ENCODE assay signal across 20 cellular contexts in genomic region chr4:176400816-176401461, GRCh38.
DNase-seq lines count a peak whose midpoint lies in the region; ATAC-seq, FAIRE-seq and TF ChIP-seq lines count a peak whose summit lies in the region.
"Had no signal": no experiment of that assay in that cellular context is flagged by ENCODE, and none has a peak within 500 bp of the region (broad histone marks: within the 10 kb centered on the region; RNA-seq: fewer than 3 reads in every experiment).

No MANE protein-coding gene starts in this region.

- FAIRE-seq in H54 (lab: Jason Lieb, UNC): peak; percentile 75
- FAIRE-seq: frontal cortex had no signal

- DNase-seq in A172 (ENCODE audit: low spot score) (peak; percentile 84), H54 (ENCODE audit: insufficient read length, low spot score) (no peak), SIG-M5 treated with dmso at 0.1 percent for 504 hours (lab: John Stamatoyannopoulos, UW; ENCODE audit: unreplicated experiment) (peak; percentile 93), fibroblast of lung (ENCODE audit: low read depth in 2 of 2) (peak; percentile 66 to 88), UCSD-AML1 (lab: John Stamatoyannopoulos, UW; ENCODE audit: unreplicated experiment) (no peak), nephron progenitor cell (no peak)
- DNase-seq: activated CD4-positive, alpha-beta T cell treated with anti-CD3 and anti-CD28 coated beads, Interleukin-2, amount 10 ng/mL, durations not matched to agents 7 days and 5 days; amygdala; DMS 273 treated with DMSO at 0.1 percent for 48 hours; dorsolateral prefrontal cortex; islet precursor cell; NCI-H1092; OCI-M1; T-helper 17 cell had no signal

- no peak overlapping the region for H3K9ac ChIP-seq in fibroblast of lung (ENCODE audit: insufficient read depth, low read length)
- H3K9ac ChIP-seq: parathyroid adenoma had no signal

- no peaks in the 10 kb centered on the region for H3K9me3 Mint-ChIP-seq in nephron progenitor cell

- no peaks in the 10 kb centered on the region for H3K4me1 Mint-ChIP-seq in nephron progenitor cell
- H3K4me1 Mint-ChIP-seq: activated CD4-positive, alpha-beta T cell treated with anti-CD3 and anti-CD28 coated beads, Interleukin-2, amount 10 ng/mL, durations not matched to agents 7 days and 5 days; T-helper 17 cell had no signal

- no peaks in the 10 kb centered on the region for H3K9me3 ChIP-seq in fibroblast of lung (ENCODE audit: control insufficient read depth, insufficient read depth, low read depth, low read length)
- H3K9me3 ChIP-seq: thoracic aorta had no signal

- no peaks in the 10 kb centered on the region for H3K79me2 ChIP-seq in fibroblast of lung (ENCODE audit: control insufficient read depth, insufficient read depth, low read length)
- H3K79me2 ChIP-seq: parathyroid adenoma had no signal

- no peak overlapping the region for H2AFZ ChIP-seq in fibroblast of lung (ENCODE audit: low read length)
- H2AFZ ChIP-seq: parathyroid adenoma had no signal

- H4K20me1 ChIP-seq in fibroblast of lung (ENCODE audit: control insufficient read depth, extremely low read depth, insufficient read depth, low read length): no peaks in the 10 kb centered on the region

- peak overlapping the region; percentile 30 for H3K4me2 ChIP-seq in fibroblast of lung (ENCODE audit: extremely low read depth, insufficient read depth, low read length)

- H3K4me3 Mint-ChIP-seq in nephron progenitor cell: no peak overlapping the region
- H3K4me3 Mint-ChIP-seq: activated CD4-positive, alpha-beta T cell treated with anti-CD3 and anti-CD28 coated beads, Interleukin-2, amount 10 ng/mL, durations not matched to agents 7 days and 5 days; activated T-helper 1 cell treated with anti-CD3 and anti-CD28 coated beads, Interleukin-12 subunit alpha, Interleukin-12 subunit beta, Interleukin-2, Interleukin-4 antibody, amounts not matched to agents 30 ng/mL and 10 ng/mL and 1 ng/mL, durations not matched to agents 14 hours and 24 hours and 36 hours; T-helper 17 cell had no signal

- no peaks in the 10 kb centered on the region for H3K36me3 Mint-ChIP-seq in nephron progenitor cell (ENCODE audit: low read depth)

- no peaks in the 10 kb centered on the region for H3K36me3 ChIP-seq in fibroblast of lung (ENCODE audit: control insufficient read depth, insufficient read depth, low read length)
- H3K36me3 ChIP-seq: thoracic aorta had no signal

- no peak overlapping the region for H3K4me3 ChIP-seq in fibroblast of lung (replicated peaks in 1 of 4; ENCODE audit: control extremely low read depth in 1 of 4, insufficient read depth in 1 of 4, low read depth in 3 of 4, low read length in 4 of 4)
- H3K4me3 ChIP-seq: dorsolateral prefrontal cortex, thoracic aorta had no signal

- H3K4me1 ChIP-seq in fibroblast of lung (ENCODE audit: control insufficient read depth, extremely low read depth, insufficient read depth, low read length): peaks cover 2% of the 10 kb centered on the region
- H3K4me1 ChIP-seq: parathyroid adenoma had no signal

- no peak for TF ChIP-seq CTCF in fibroblast of lung (conservative IDR thresholded peaks at IDR 0.05 in 1 of 2, IDR thresholded peaks at IDR 0.05 in 1 of 2; ENCODE audit: low read depth in 1 of 2, low read length in 2 of 2)
- TF ChIP-seq CTCF in nephron progenitor cell (IDR thresholded peaks at IDR 0.05): no peak

- no peak for ATAC-seq in GM18858 (IDR thresholded peaks at IDR 0.05; ENCODE audit: unreplicated experiment)
- no peak for ATAC-seq in GM21423 (IDR thresholded peaks at IDR 0.05; ENCODE audit: unreplicated experiment)
- ATAC-seq: T-helper 17 cell had no signal

- H3K27ac ChIP-seq in fibroblast of lung (ENCODE audit: insufficient read depth, low read length): peak overlapping the region; percentile 24
- H3K27ac ChIP-seq: dorsolateral prefrontal cortex, parathyroid adenoma, thoracic aorta had no signal

- H3K27me3 ChIP-seq in fibroblast of lung (ENCODE audit: control insufficient read depth, insufficient read depth, low read length): no peaks in the 10 kb centered on the region
- H3K27me3 ChIP-seq: dorsolateral prefrontal cortex had no signal

- no peak for TF ChIP-seq POLR2A in H54 (IDR thresholded peaks at IDR 0.05; ENCODE audit: low read depth, low read length)

- H3K27me3 Mint-ChIP-seq in nephron progenitor cell (ENCODE audit: low read depth, poor library complexity): no peaks in the 10 kb centered on the region
- H3K27me3 Mint-ChIP-seq: activated CD4-positive, alpha-beta T cell treated with anti-CD3 and anti-CD28 coated beads, Interleukin-2, amount 10 ng/mL, durations not matched to agents 7 days and 5 days; T-helper 17 cell had no signal

- H3K27ac Mint-ChIP-seq in nephron progenitor cell: no peak overlapping the region
- H3K27ac Mint-ChIP-seq: activated CD4-positive, alpha-beta T cell treated with anti-CD3 and anti-CD28 coated beads, Interleukin-2, amount 10 ng/mL, durations not matched to agents 7 days and 5 days; activated T-helper 1 cell treated with anti-CD3 and anti-CD28 coated beads, Interleukin-12 subunit alpha, Interleukin-12 subunit beta, Interleukin-2, Interleukin-4 antibody, amounts not matched to agents 30 ng/mL and 10 ng/mL and 1 ng/mL, durations not matched to agents 14 hours and 24 hours and 36 hours; T-helper 17 cell had no signal

Comparison
In these comparisons a context has a peak if more than half of its experiments do, and no peak if none do; other contexts are left out.
1. DNase-seq: peak in A172 (single experiment), SIG-M5 treated with dmso at 0.1 percent for 504 hours (single experiment) and fibroblast of lung (2 of 2); none in H54 (single experiment), UCSD-AML1 (single experiment) and nephron progenitor cell (single experiment).